Comparison of ENCODE assay signal across 8 cellular contexts in the genomic region with DNA sequence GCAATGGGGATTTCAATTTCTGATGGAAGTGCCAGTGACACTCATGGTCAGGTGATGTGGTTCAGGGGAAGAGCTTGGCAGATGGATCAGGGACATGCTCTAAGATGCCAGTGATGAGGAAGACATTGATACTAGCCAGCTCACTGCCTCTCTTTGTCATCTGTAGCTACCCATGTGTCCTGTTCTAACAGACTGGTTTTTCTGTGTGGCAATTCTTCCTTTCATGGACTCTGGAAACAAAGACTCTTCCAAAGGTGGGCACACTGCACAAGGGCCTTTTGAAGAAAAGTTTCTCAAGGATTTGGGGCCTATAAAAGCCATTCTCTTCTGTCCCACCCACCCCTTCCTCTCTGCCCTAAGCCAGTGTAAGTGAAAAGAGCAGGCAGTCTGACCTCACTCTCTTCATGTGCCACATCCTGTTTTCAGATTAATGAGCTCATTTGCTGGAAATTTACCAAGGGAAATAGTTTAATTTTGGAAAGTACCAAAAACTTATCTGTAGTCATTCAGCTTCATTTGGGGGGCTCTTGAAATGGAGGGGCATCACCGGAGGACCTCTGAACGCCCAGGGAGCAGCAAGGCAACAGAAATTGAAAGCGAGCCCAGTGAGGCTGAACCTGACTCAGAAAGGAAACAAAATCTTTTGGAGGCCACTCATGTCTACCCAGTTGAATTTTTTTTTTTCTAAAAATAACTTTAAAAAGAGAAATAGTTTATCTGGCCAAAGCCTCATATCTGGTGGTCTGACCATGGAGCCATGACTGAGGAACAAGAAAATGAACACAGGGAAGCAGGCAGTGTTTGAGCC.
A peak's percentile ranks its signal among the peaks of the same experiment; 100 is the strongest.
DNase-seq lines count a peak whose midpoint lies in the region; ATAC-seq lines count a peak whose summit lies in the region.

No MANE protein-coding gene starts in this region.

- peak; percentile 44 for ATAC-seq in HG02571 (IDR thresholded peaks at IDR 0.05; ENCODE audit: unreplicated experiment)
- peak; percentile 69 to 71 for ATAC-seq in stimulated activated naive B cell treated with anti-CD40 and anti-IgM and Interleukin-4, amounts not matched to agents 10 μg/mL and 1 μg/mL and 100 μg/mL, for 72 hours (replicated peaks)

- peak; percentile 52 for DNase-seq in SIG-M5 treated with dmso at 0.1 percent for 504 hours (lab: John Stamatoyannopoulos, UW; ENCODE audit: unreplicated experiment)
- DNase-seq in SIG-M5 (lab: John Stamatoyannopoulos, UW), result no peak
- peak; percentile 47 for DNase-seq in NCI-H2196 (lab: John Stamatoyannopoulos, UW; ENCODE audit: unreplicated experiment)
- peak; percentile 38 for DNase-seq in activated effector memory CD4-positive, alpha-beta T cell treated with Interleukin-2 at 50 U/mL for 16 hours
- peak; percentile 71 for DNase-seq in glomerular visceral epithelial cell (ENCODE audit: extremely low spot score)
- DNase-seq in stimulated activated naive B cell treated with anti-CD40 and anti-IgM and Interleukin-4, amounts not matched to agents 10 μg/mL and 1 μg/mL and 100 μg/mL, for 72 hours, result peak; percentile 87
- DNase-seq in NCI-H526 treated with DMSO at 0.1 percent for 48 hours (lab: John Stamatoyannopoulos, UW), result no peak

- peaks cover 66 to 90% of the 10 kb centered on the region in 2 donors for H3K4me1 Mint-ChIP-seq in stimulated activated naive B cell treated with anti-CD40 and anti-IgM and Interleukin-4, amounts not matched to agents 10 μg/mL and 1 μg/mL and 100 μg/mL, for 72 hours

- H3K4me3 Mint-ChIP-seq in stimulated activated naive B cell treated with anti-CD40 and anti-IgM and Interleukin-4, amounts not matched to agents 10 μg/mL and 1 μg/mL and 100 μg/mL, for 72 hours, result peak overlapping the region; percentile 60 to 63

- no peaks in the 10 kb centered on the region for H3K27me3 Mint-ChIP-seq in stimulated activated naive B cell treated with anti-CD40 and anti-IgM and Interleukin-4, amounts not matched to agents 10 μg/mL and 1 μg/mL and 100 μg/mL, for 72 hours

- peaks cover 3 to 4% of the 10 kb centered on the region in 2 donors for H3K36me3 Mint-ChIP-seq in stimulated activated naive B cell treated with anti-CD40 and anti-IgM and Interleukin-4, amounts not matched to agents 10 μg/mL and 1 μg/mL and 100 μg/mL, for 72 hours

- H3K9me3 Mint-ChIP-seq in stimulated activated naive B cell treated with anti-CD40 and anti-IgM and Interleukin-4, amounts not matched to agents 10 μg/mL and 1 μg/mL and 100 μg/mL, for 72 hours, result no peaks in the 10 kb centered on the region

- H3K27ac Mint-ChIP-seq in stimulated activated naive B cell treated with anti-CD40 and anti-IgM and Interleukin-4, amounts not matched to agents 10 μg/mL and 1 μg/mL and 100 μg/mL, for 72 hours, result peak overlapping the region; percentile 99

Comparison
In these comparisons a context has a peak if more than half of its experiments do, and no peak if none do; other contexts are left out.
1. DNase-seq: peak in SIG-M5 treated with dmso at 0.1 percent for 504 hours (single experiment), NCI-H2196 (single experiment), activated effector memory CD4-positive, alpha-beta T cell treated with Interleukin-2 at 50 U/mL for 16 hours (single experiment), glomerular visceral epithelial cell (single experiment) and stimulated activated naive B cell treated with anti-CD40 and anti-IgM and Interleukin-4, amounts not matched to agents 10 μg/mL and 1 μg/mL and 100 μg/mL, for 72 hours (single experiment); none in SIG-M5 (single experiment) and NCI-H526 treated with DMSO at 0.1 percent for 48 hours (single experiment).